In the genomic region with DNA sequence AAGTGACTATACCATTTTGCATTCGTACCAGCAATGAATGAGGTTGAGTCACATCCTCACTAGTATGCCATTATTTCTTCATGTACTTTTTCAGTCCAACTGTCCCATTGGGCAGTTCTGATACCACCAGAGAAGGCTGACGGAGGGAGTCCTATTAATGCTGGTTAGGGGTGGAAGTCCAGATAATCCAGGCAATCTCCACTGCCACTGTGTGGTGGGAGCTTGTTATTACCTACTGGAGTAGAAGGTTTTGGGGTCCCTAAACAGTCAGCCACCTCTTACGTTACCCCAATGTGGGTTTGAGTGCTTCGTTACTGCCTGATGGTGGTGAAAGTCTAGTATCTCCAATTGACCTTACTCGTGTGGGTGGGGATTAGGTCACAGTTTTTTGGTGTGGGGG, we compare ENCODE assay signal across 13 cellular contexts.
DNase-seq lines count a peak whose midpoint lies in the region; TF ChIP-seq lines count a peak whose summit lies in the region.
"Had no signal": no experiment of that assay in that cellular context is flagged by ENCODE, and none has a peak within 500 bp of the region (broad histone marks: within the 10 kb centered on the region; RNA-seq: fewer than 3 reads in every experiment).

No MANE protein-coding gene starts in this region.

- H3K4me1 Mint-ChIP-seq in brain (no peaks in the 10 kb centered on the region), neural progenitor cell (no peaks in the 10 kb centered on the region)

- H3K9me3 ChIP-seq in neural progenitor cell (ENCODE audit: low read depth): no peaks in the 10 kb centered on the region
- H3K9me3 ChIP-seq in mesenchymal stem cell (ENCODE audit: control insufficient read depth, low read length): no peaks in the 10 kb centered on the region

- H3K79me1 ChIP-seq in mesenchymal stem cell (replicated peaks; ENCODE audit: low read length, poor library complexity, severe bottlenecking): no peaks in the 10 kb centered on the region

- TF ChIP-seq CTCF in brain (conservative IDR thresholded peaks at IDR 0.05) (peak; percentile 20 to 41), neural progenitor cell (IDR thresholded peaks at IDR 0.05) (peak; percentile 61)

- H2AK5ac ChIP-seq in mesenchymal stem cell (ENCODE audit: low read length, severe bottlenecking): no peak overlapping the region

- H3K36me3 Mint-ChIP-seq in brain (peaks cover 7% of the 10 kb centered on the region), neural progenitor cell (no peaks in the 10 kb centered on the region)

- H2BK5ac ChIP-seq in mesenchymal stem cell (ENCODE audit: low read depth, low read length, poor library complexity, severe bottlenecking): no peak overlapping the region

- no peak overlapping the region for H2BK15ac ChIP-seq in mesenchymal stem cell (ENCODE audit: low read depth, poor library complexity, severe bottlenecking)

- H3K9ac ChIP-seq in neural progenitor cell (no peak overlapping the region), mesenchymal stem cell (ENCODE audit: low read length) (no peak overlapping the region)

- WGBS in mesenchymal stem cell: 70% methylated on average over 5 of the region's 5 CpGs

- H3K27ac ChIP-seq in neural progenitor cell: no peak overlapping the region
- no peak overlapping the region for H3K27ac ChIP-seq in mesenchymal stem cell (ENCODE audit: low read length, poor library complexity, severe bottlenecking)
- H3K27ac ChIP-seq: 22Rv1, psoas muscle had no signal

- no peaks in the 10 kb centered on the region for H4K20me1 ChIP-seq in neural progenitor cell (ENCODE audit: low read depth)

- DNase-seq in DMS 273 (lab: John Stamatoyannopoulos, UW; ENCODE audit: unreplicated experiment) (peak; percentile 16), DMS 273 treated with DMSO at 0.1 percent for 48 hours (lab: John Stamatoyannopoulos, UW) (no peak), Kasumi-1 (lab: John Stamatoyannopoulos, UW) (peak; percentile 12 to 13), neural progenitor cell (ENCODE audit: low spot score) (peak; percentile 67), mesenchymal stem cell (no peak), cerebellum (ENCODE audit: low spot score) (no peak), anterior cingulate cortex (lab: John Stamatoyannopoulos, UW) (no peak)
- DNase-seq: DMS79, psoas muscle, T-helper 9 cell had no signal

- H3K27me3 Mint-ChIP-seq in brain (no peaks in the 10 kb centered on the region), neural progenitor cell (ENCODE audit: insufficient read depth, low read depth) (no peaks in the 10 kb centered on the region)

- H3K4me1 ChIP-seq in neural progenitor cell (peaks cover 3% of the 10 kb centered on the region), mesenchymal stem cell (ENCODE audit: control insufficient read depth, insufficient read depth, low read depth, low read length) (no peaks in the 10 kb centered on the region)
- H3K4me1 ChIP-seq: psoas muscle had no signal

- no peak overlapping the region for H3K4me3 Mint-ChIP-seq in brain
- H3K4me3 Mint-ChIP-seq in neural progenitor cell: no peak overlapping the region

- H3K23ac ChIP-seq in mesenchymal stem cell (ENCODE audit: low read length in 2 of 2): no peak overlapping the region

- no peak overlapping the region for H2BK120ac ChIP-seq in mesenchymal stem cell (ENCODE audit: low read depth, low read length)

- H4K8ac ChIP-seq in mesenchymal stem cell (ENCODE audit: low read length): no peak overlapping the region

- H4K91ac ChIP-seq in mesenchymal stem cell (ENCODE audit: low read length): no peak overlapping the region

- no peak overlapping the region for H3K18ac ChIP-seq in mesenchymal stem cell (ENCODE audit: low read depth in 1 of 2, low read length in 2 of 2)

- H3K4me2 ChIP-seq in neural progenitor cell (no peak overlapping the region), mesenchymal stem cell (ENCODE audit: low read length, poor library complexity, severe bottlenecking) (no peak overlapping the region)

- no peak overlapping the region for H3K27ac Mint-ChIP-seq in brain
- H3K27ac Mint-ChIP-seq in neural progenitor cell: no peak overlapping the region

- H3K4me3 ChIP-seq in neural progenitor cell (no peak overlapping the region), mesenchymal stem cell (ENCODE audit: insufficient read depth in 1 of 2, low read depth in 1 of 2, low read length in 2 of 2) (no peak overlapping the region)
- H3K4me3 ChIP-seq: lung, psoas muscle had no signal

- H2BK12ac ChIP-seq in mesenchymal stem cell (ENCODE audit: low read length in 2 of 2): no peak overlapping the region

- H3K4ac ChIP-seq in mesenchymal stem cell (ENCODE audit: low read depth in 1 of 2, low read length in 2 of 2): no peak overlapping the region

- H3K27me3 ChIP-seq in neural progenitor cell: no peaks in the 10 kb centered on the region
- H3K27me3 ChIP-seq in mesenchymal stem cell (ENCODE audit: control insufficient read depth in 1 of 2, insufficient read depth in 1 of 2, low read length in 2 of 2): no peaks in the 10 kb centered on the region

- H2AFZ ChIP-seq in neural progenitor cell (replicated peaks) (no peak overlapping the region), mesenchymal stem cell (ENCODE audit: low read depth, low read length) (no peak overlapping the region)

- H3K36me3 ChIP-seq in neural progenitor cell (no peaks in the 10 kb centered on the region), mesenchymal stem cell (ENCODE audit: control insufficient read depth in 1 of 2, insufficient read depth in 2 of 2, low read depth in 1 of 2, low read length in 2 of 2) (no peaks in the 10 kb centered on the region)

- no peaks in the 10 kb centered on the region for H3F3A ChIP-seq in neural progenitor cell (ENCODE audit: low read depth)

- H3K9me3 Mint-ChIP-seq in brain (peaks cover 0 to 58% (median 22%) of the 10 kb centered on the region in 5 experiments), neural progenitor cell (peaks cover 2% of the 10 kb centered on the region)

- no peak overlapping the region for H3K14ac ChIP-seq in mesenchymal stem cell (ENCODE audit: low read length in 2 of 2)

- no peaks in the 10 kb centered on the region for H3K79me2 ChIP-seq in neural progenitor cell (ENCODE audit: low read depth)

Comparison
In these comparisons a context has a peak if more than half of its experiments do, and no peak if none do; other contexts are left out.
1. DNase-seq: peak in DMS 273 (single experiment), Kasumi-1 (2 of 2) and neural progenitor cell (single experiment); none in DMS 273 treated with DMSO at 0.1 percent for 48 hours (single experiment), mesenchymal stem cell (single experiment), cerebellum (single experiment) and anterior cingulate cortex (0 of 58).